ENCODE assay signal across 1 cellular context in the genomic region with DNA sequence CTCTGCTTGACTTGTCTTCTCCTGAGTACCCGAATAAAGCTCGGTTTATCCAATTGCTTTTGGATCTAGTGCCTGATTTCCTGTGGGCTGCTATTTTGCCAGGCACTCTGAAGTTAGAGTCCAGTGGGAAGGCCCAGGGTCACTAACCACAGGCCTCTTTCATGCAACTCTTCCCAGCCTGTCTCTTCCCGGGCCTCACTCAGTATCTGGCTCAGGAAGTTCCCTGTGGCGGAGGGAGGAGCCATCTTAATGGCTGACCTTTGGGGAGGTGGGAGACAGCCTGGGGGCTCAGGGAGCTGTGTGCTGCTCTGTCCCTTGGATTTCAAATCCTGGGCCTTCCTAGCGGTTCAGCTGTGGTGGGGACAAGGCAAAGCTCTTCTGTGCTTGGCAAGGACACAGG.
TF ChIP-seq lines count a peak whose summit lies in the region.

No MANE protein-coding gene starts in this region.

TF ChIP-seq in H1, 55 proteins besides CTCF, POLR2A, EP300 and RAD21:
- no peak for TF ChIP-seq SIRT6 (IDR thresholded peaks at IDR 0.05; ENCODE audit: low read length)
- TF ChIP-seq SIN3A (conservative IDR thresholded peaks at IDR 0.05 in 1 of 2, IDR thresholded peaks at IDR 0.05 in 1 of 2; ENCODE audit: low read depth in 1 of 2, low read length in 2 of 2), result no peak
- peak; percentile 44; the same call in 1 of the 2 replicates for TF ChIP-seq YY1 (IDR thresholded peaks at IDR 0.05; ENCODE audit: low read depth, low read length)
- TF ChIP-seq TBP (IDR thresholded peaks at IDR 0.05; ENCODE audit: low read depth, low read length), result no peak
- TF ChIP-seq POLR2AphosphoS5 (IDR thresholded peaks at IDR 0.05; ENCODE audit: low read depth, low read length), result peak; percentile 66
- no peak for TF ChIP-seq CHD1 (IDR thresholded peaks at IDR 0.05; ENCODE audit: low read depth, low read length)
- no peak for TF ChIP-seq BACH1 (IDR thresholded peaks at IDR 0.05; ENCODE audit: low read length)
- TF ChIP-seq KDM4A (IDR thresholded peaks at IDR 0.05; ENCODE audit: low read depth, low read length, severe bottlenecking), result no peak
- no peak for TF ChIP-seq MAFK (IDR thresholded peaks at IDR 0.05; ENCODE audit: low read depth, low read length)
